Comparison of ENCODE assay signal across 2 cellular contexts in genomic region chr15:78968114-78968513, GRCh38.
TF ChIP-seq lines count a peak whose summit lies in the region.

No MANE protein-coding gene starts in this region.

TF ChIP-seq in GM23338, 12 proteins besides CTCF, POLR2A, EP300 and RAD21:
- TF ChIP-seq ZNF462 (CRISPR knock-in tag; IDR thresholded peaks at IDR 0.05) (no peak), EZH2 (IDR thresholded peaks at IDR 0.05; ENCODE audit: low read depth, unreplicated experiment) (no peak), CREB1 (CRISPR knock-in tag; IDR thresholded peaks at IDR 0.05; ENCODE audit: low read depth) (no peak), JUNB (IDR thresholded peaks at IDR 0.05; ENCODE audit: unreplicated experiment) (no peak), ZNF114 (CRISPR knock-in tag; IDR thresholded peaks at IDR 0.05) (no peak), NANOG (IDR thresholded peaks at IDR 0.05; ENCODE audit: borderline replicate concordance) (no peak), REST (IDR thresholded peaks at IDR 0.05; ENCODE audit: unreplicated experiment) (no peak), ETS1 (IDR thresholded peaks at IDR 0.05) (no peak), EZH2phosphoT487 (IDR thresholded peaks at IDR 0.05; ENCODE audit: unreplicated experiment) (no peak), STAT1 (IDR thresholded peaks at IDR 0.05; ENCODE audit: unreplicated experiment) (no peak)

TF ChIP-seq in H1, 55 proteins besides CTCF, POLR2A, EP300 and RAD21:
- no peak for TF ChIP-seq NANOG (IDR thresholded peaks at IDR 0.05; ENCODE audit: insufficient read depth, low read depth, low read length, poor library complexity, severe bottlenecking)
- no peak for TF ChIP-seq PHF8 (conservative IDR thresholded peaks at IDR 0.05; ENCODE audit: low read depth, low read length)
TF ChIP-seq in H1: peak in this region for 0.
